1 cellular context compared by ENCODE assay signal in genomic region chr9:73172811-73173210, GRCh38.
TF ChIP-seq lines count a peak whose summit lies in the region.

No MANE protein-coding gene starts in this region.

TF ChIP-seq in K562, 482 proteins besides CTCF, POLR2A, EP300 and RAD21:
- TF ChIP-seq HSF4 (CRISPR knock-in tag; IDR thresholded peaks at IDR 0.05; ENCODE audit: borderline replicate concordance) (no peak), NR3C1 (CRISPR knock-in tag; IDR thresholded peaks at IDR 0.05) (no peak), RBM14 (IDR thresholded peaks at IDR 0.05; ENCODE audit: borderline replicate concordance, insufficient read depth, low read depth, low read length) (no peak), SMARCC2 (IDR thresholded peaks at IDR 0.05; ENCODE audit: low read depth) (no peak), CXXC5 (CRISPR knock-in tag; IDR thresholded peaks at IDR 0.05) (no peak), IFI16 (CRISPR knock-in tag; IDR thresholded peaks at IDR 0.05) (no peak), MAFK (IDR thresholded peaks at IDR 0.05; ENCODE audit: low read length) (no peak), MECOM (CRISPR knock-in tag; IDR thresholded peaks at IDR 0.05) (no peak), CREBBP (IDR thresholded peaks at IDR 0.05; ENCODE audit: low read depth, low read length) (no peak), ZNF41 (CRISPR knock-in tag; conservative IDR thresholded peaks at IDR 0.05) (no peak), ETV6 (IDR thresholded peaks at IDR 0.05; ENCODE audit: borderline replicate concordance in 1 of 2, low read depth in 2 of 2, low read length in 1 of 2) (no peak), ETV6 (CRISPR knock-in tag; IDR thresholded peaks at IDR 0.05; ENCODE audit: borderline replicate concordance) (no peak), MCM2 (IDR thresholded peaks at IDR 0.05; ENCODE audit: low read depth) (no peak)
- TF ChIP-seq, protein P1, sequence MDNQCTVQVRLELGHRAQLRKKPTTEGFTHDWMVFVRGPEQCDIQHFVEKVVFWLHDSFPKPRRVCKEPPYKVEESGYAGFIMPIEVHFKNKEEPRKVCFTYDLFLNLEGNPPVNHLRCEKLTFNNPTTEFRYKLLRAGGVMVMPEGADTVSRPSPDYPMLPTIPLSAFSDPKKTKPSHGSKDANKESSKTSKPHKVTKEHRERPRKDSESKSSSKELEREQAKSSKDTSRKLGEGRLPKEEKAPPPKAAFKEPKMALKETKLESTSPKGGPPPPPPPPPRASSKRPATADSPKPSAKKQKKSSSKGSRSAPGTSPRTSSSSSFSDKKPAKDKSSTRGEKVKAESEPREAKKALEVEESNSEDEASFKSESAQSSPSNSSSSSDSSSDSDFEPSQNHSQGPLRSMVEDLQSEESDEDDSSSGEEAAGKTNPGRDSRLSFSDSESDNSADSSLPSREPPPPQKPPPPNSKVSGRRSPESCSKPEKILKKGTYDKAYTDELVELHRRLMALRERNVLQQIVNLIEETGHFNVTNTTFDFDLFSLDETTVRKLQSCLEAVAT (IDR thresholded peaks at IDR 0.05), result no peak
- TF ChIP-seq, protein P2, sequence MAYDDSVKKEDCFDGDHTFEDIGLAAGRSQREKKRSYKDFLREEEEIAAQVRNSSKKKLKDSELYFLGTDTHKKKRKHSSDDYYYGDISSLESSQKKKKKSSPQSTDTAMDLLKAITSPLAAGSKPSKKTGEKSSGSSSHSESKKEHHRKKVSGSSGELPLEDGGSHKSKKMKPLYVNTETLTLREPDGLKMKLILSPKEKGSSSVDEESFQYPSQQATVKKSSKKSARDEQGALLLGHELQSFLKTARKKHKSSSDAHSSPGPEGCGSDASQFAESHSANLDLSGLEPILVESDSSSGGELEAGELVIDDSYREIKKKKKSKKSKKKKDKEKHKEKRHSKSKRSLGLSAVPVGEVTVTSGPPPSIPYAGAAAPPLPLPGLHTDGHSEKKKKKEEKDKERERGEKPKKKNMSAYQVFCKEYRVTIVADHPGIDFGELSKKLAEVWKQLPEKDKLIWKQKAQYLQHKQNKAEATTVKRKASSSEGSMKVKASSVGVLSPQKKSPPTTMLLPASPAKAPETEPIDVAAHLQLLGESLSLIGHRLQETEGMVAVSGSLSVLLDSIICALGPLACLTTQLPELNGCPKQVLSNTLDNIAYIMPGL (CRISPR knock-in tag; IDR thresholded peaks at IDR 0.05), result no peak
